In genomic region chr22:19986410-19987341, GRCh38 we compare ENCODE assay signal across 8 cellular contexts. TPM values are rescaled to one million over a fixed set of nuclear protein-coding genes. Genes with fewer than 3 reads are reported as not detected.
DNase-seq lines count a peak whose midpoint lies in the region; ATAC-seq and TF ChIP-seq lines count a peak whose summit lies in the region.

No MANE protein-coding gene starts in this region.

- H3K4me3 ChIP-seq in epithelial cell of proximal tubule (ENCODE audit: low read depth, low read length) = peak overlapping the region; percentile 72

- peak; percentile 68 for ATAC-seq in HG02885 (IDR thresholded peaks at IDR 0.05; ENCODE audit: poor library complexity, unreplicated experiment)

- DNase-seq in D341Med (ENCODE audit: low spot score) (peak; percentile 85), NOMO-1 treated with DMSO at 0.1 percent for 48 hours (lab: John Stamatoyannopoulos, UW; ENCODE audit: unreplicated experiment) (peak; percentile 38), epithelial cell of proximal tubule (ENCODE audit: low read depth) (no peak), mucosa of gallbladder (ENCODE audit: low spot score) (peak; percentile 73), GOT3 (lab: John Stamatoyannopoulos, UW) (no peak)
- DNase-seq in activated T-cell treated with anti-CD3 and anti-CD28 coated beads, Interleukin-2, amount 50 U/mL, for 1 hour = peak; percentile 73
- DNase-seq in stimulated activated CD8-positive, alpha-beta memory T cell treated with anti-CD3 and anti-CD28 coated beads, Interleukin-4, amount 100 ng/mL, for 24 hours (ENCODE audit: low read depth) = peak; percentile 38

- TF ChIP-seq CTCF in epithelial cell of proximal tubule (conservative IDR thresholded peaks at IDR 0.05; ENCODE audit: low read depth, low read length) = no peak

RNA-seq across cellular contexts. Expression of gene ARVCF, which starts 29.9 kb away (rescaled TPM):
- 53.2 and 109 TPM in 2 replicates for total RNA-seq in epithelial cell of proximal tubule
- 44.3 TPM for total RNA-seq in mucosa of gallbladder

RNA-seq across cellular contexts. Expression of gene TANGO2, which starts 34.2 kb away (rescaled TPM):
- total RNA-seq in epithelial cell of proximal tubule = 14.8 and 30.0 TPM in 2 replicates
- 39.4 TPM for total RNA-seq in mucosa of gallbladder

RNA-seq across cellular contexts. Expression of gene TXNRD2, which starts 45.1 kb away (rescaled TPM):
- total RNA-seq in epithelial cell of proximal tubule (5.8 and 34.7 TPM in 2 replicates), mucosa of gallbladder (26.9 TPM)

RNA-seq across cellular contexts. Expression of gene COMT, which starts 45.1 kb away (rescaled TPM):
- total RNA-seq in epithelial cell of proximal tubule = 233 and 272 TPM in 2 replicates
- 214 TPM for total RNA-seq in mucosa of gallbladder

Comparison
In these comparisons a context has a peak if more than half of its experiments do, and no peak if none do; other contexts are left out.
1. DNase-seq: peak in D341Med (single experiment), NOMO-1 treated with DMSO at 0.1 percent for 48 hours (single experiment), activated T-cell treated with anti-CD3 and anti-CD28 coated beads, Interleukin-2, amount 50 U/mL, for 1 hour (single experiment), mucosa of gallbladder (single experiment) and stimulated activated CD8-positive, alpha-beta memory T cell treated with anti-CD3 and anti-CD28 coated beads, Interleukin-4, amount 100 ng/mL, for 24 hours (single experiment); none in epithelial cell of proximal tubule (single experiment) and GOT3 (single experiment).